Comparison of ENCODE assay signal across 8 cellular contexts in genomic region chr1:20521960-20522861, GRCh38. TPM values are rescaled to one million over a fixed set of nuclear protein-coding genes. Genes with fewer than 3 reads are reported as not detected.
DNase-seq lines count a peak whose midpoint lies in the region; ATAC-seq and TF ChIP-seq lines count a peak whose summit lies in the region.

No MANE protein-coding gene starts in this region.

- ATAC-seq in left lobe of liver (peak; percentile 95), GM18858 (IDR thresholded peaks at IDR 0.05; ENCODE audit: unreplicated experiment) (no peak)

- no peaks in the 10 kb centered on the region for H3K9me3 ChIP-seq in AG04450 (ENCODE audit: control insufficient read depth, insufficient read depth, low read length)

- TF ChIP-seq CTCF in AG04450 (IDR thresholded peaks at IDR 0.05; ENCODE audit: low read depth, low read length) = peak; percentile 98
- TF ChIP-seq CTCF in choroid plexus epithelial cell (conservative IDR thresholded peaks at IDR 0.05; ENCODE audit: low read depth, low read length) = peak; percentile 96

- H3K4me3 ChIP-seq in AG04450 (ENCODE audit: low read depth, low read length) (no peak overlapping the region), choroid plexus epithelial cell (ENCODE audit: low read depth, low read length) (peak overlapping the region; percentile 11)

- CTCF ChIA-PET in AG04450 (lab: Charles Lee) = interaction anchor here (0.6 to 7.3 kb wide), 11 partner anchors 9 to 306 kb away, joined by 3 to 116 read pairs (median 3); partner anchors contain the start of genes MUL1 and PINK1

- peak; percentile 39 for DNase-seq in AG04450 (ENCODE audit: low read depth, low spot score)
- DNase-seq in GOT3 (lab: John Stamatoyannopoulos, UW) = peak; percentile 32
- peak; percentile 83 to 89 for DNase-seq in NCI-H446 (lab: John Stamatoyannopoulos, UW)
- DNase-seq in activated CD4-positive, alpha-beta T cell treated with anti-CD3 and anti-CD28 coated beads for 1 hour = peak; percentile 33
- peak; percentile 81 for DNase-seq in choroid plexus epithelial cell (ENCODE audit: low read depth)
- DNase-seq in left lobe of liver (ENCODE audit: low spot score) = peak; percentile 64
- DNase-seq in stimulated activated CD4-positive, alpha-beta T cell treated with anti-CD3 and anti-CD28 coated beads, Interleukin-2, amount 100 ng/mL, for 4 hours (ENCODE audit: low read depth) = peak; percentile 41

- H3K27me3 ChIP-seq in AG04450 (ENCODE audit: control insufficient read depth, insufficient read depth, low read length) = peaks cover 5% of the 10 kb centered on the region

- POLR2A ChIA-PET in AG04450 (lab: Yijun Ruan, JAX) = no interaction called here

- H3K27ac ChIP-seq in AG04450 (ENCODE audit: low read depth, low read length) = no peak overlapping the region

RNA-seq across cellular contexts. Expression of gene MUL1, which starts 14.3 kb away (rescaled TPM):
- 23.1 and 26.6 TPM in 2 replicates for polyA plus RNA-seq in AG04450 (2011; rRNA removed)
- 23.2 and 30.1 TPM in 2 replicates for polyA minus RNA-seq in AG04450 (2011; rRNA and poly(A)+ RNA removed)
- total RNA-seq in left lobe of liver = 16.9 TPM

RNA-seq across cellular contexts. Expression of gene FAM43B, which starts 30.2 kb away (rescaled TPM):
- 0.02 TPM in 1 of 2 replicates, not detected in the other for polyA plus RNA-seq in AG04450 (2011; rRNA removed)
- not detected in 2 replicates for polyA minus RNA-seq in AG04450 (2011; rRNA and poly(A)+ RNA removed)
- total RNA-seq in left lobe of liver = 0.35 TPM

RNA-seq across cellular contexts. Expression of gene CAMK2N1, which starts 36.2 kb away (rescaled TPM):
- 62.8 and 83.1 TPM in 2 replicates for polyA plus RNA-seq in AG04450 (2011; rRNA removed)
- polyA minus RNA-seq in AG04450 (2011; rRNA and poly(A)+ RNA removed) = 15.7 and 19.8 TPM in 2 replicates
- total RNA-seq in left lobe of liver = 27.4 TPM

Comparison
In these comparisons a context has a peak if more than half of its experiments do, and no peak if none do; other contexts are left out.
1. DNase-seq: peak in every context shown above with its lines; median percentile 86 in NCI-H446; 81 in choroid plexus epithelial cell; 64 in left lobe of liver; 41 in stimulated activated CD4-positive, alpha-beta T cell treated with anti-CD3 and anti-CD28 coated beads, Interleukin-2, amount 100 ng/mL, for 4 hours; 39 in AG04450; 33 in activated CD4-positive, alpha-beta T cell treated with anti-CD3 and anti-CD28 coated beads for 1 hour; 32 in GOT3.